8 cellular contexts compared by ENCODE assay signal in genomic region chr10:61899663-61899996, GRCh38. TPM values are rescaled to one million over a fixed set of nuclear protein-coding genes. Genes with fewer than 3 reads are reported as not detected.
DNase-seq lines count a peak whose midpoint lies in the region; ATAC-seq lines count a peak whose summit lies in the region.

No MANE protein-coding gene starts in this region.

- DNase-seq in NCI-H1092 treated with DMSO at 0.1 percent for 48 hours (lab: John Stamatoyannopoulos, UW), result peak; percentile 61
- DNase-seq in NCI-H1092 (lab: John Stamatoyannopoulos, UW), result no peak
- DNase-seq in stimulated activated CD4-positive, alpha-beta T cell treated with anti-CD3 and anti-CD28 coated beads, Interleukin-12 subunit alpha, Interleukin-12 subunit beta, amount 100 ng/mL, for 4 hours, result no peak
- DNase-seq in HPDE6-E6E7 (ENCODE audit: extremely low spot score), result no peak

- peak overlapping the region; percentile 100 for H3K27ac Mint-ChIP-seq in activated T-helper 17 cell treated with anti-CD3 and anti-CD28 coated beads, Interleukin-2, amount 50 U/mL, for 72 hours

- H3K36me3 ChIP-seq in iPS-18a (ENCODE audit: control insufficient read depth, low read depth, low read length) (no peaks in the 10 kb centered on the region), stomach smooth muscle (ENCODE audit: control insufficient read depth in 2 of 2, insufficient read depth in 2 of 2, low read length in 2 of 2) (no peaks in the 10 kb centered on the region)

- peak overlapping the region; percentile 90 for H3K4me3 Mint-ChIP-seq in activated T-helper 17 cell treated with anti-CD3 and anti-CD28 coated beads, Interleukin-2, amount 50 U/mL, for 72 hours

- H3K4me3 ChIP-seq in iPS-18a (ENCODE audit: low read length), result peak overlapping the region; percentile 96
- H3K4me3 ChIP-seq in stomach smooth muscle (ENCODE audit: low read length in 2 of 2), result peak overlapping the region; percentile 92 to 95

- H3K4me1 ChIP-seq in iPS-18a (ENCODE audit: control insufficient read depth, low read depth, low read length) (peaks cover 38% of the 10 kb centered on the region), stomach smooth muscle (ENCODE audit: control insufficient read depth, insufficient read depth, low read length) (peaks cover 20% of the 10 kb centered on the region)

- peaks cover 54% of the 10 kb centered on the region for H3K27me3 ChIP-seq in iPS-18a (ENCODE audit: control insufficient read depth, insufficient read depth, low read length)
- H3K27me3 ChIP-seq in stomach smooth muscle (ENCODE audit: control insufficient read depth in 1 of 2, insufficient read depth in 2 of 2, low read length in 2 of 2), result no peaks in the 10 kb centered on the region

- H3K9ac ChIP-seq in iPS-18a (ENCODE audit: low read length) (no peak overlapping the region), stomach smooth muscle (ENCODE audit: low read length in 2 of 2) (peak overlapping the region; percentile 17 to 60)

- H3K36me3 Mint-ChIP-seq in activated T-helper 17 cell treated with anti-CD3 and anti-CD28 coated beads, Interleukin-2, amount 50 U/mL, for 72 hours (ENCODE audit: low read depth), result peaks cover 27% of the 10 kb centered on the region

- ATAC-seq in activated T-helper 17 cell treated with anti-CD3 and anti-CD28 coated beads, Interleukin-2, amount 50 U/mL, for 72 hours (replicated peaks), result no peak
- no peak for ATAC-seq in HG02973 (IDR thresholded peaks at IDR 0.05; ENCODE audit: unreplicated experiment)

- H3K9me3 Mint-ChIP-seq in activated T-helper 17 cell treated with anti-CD3 and anti-CD28 coated beads, Interleukin-2, amount 50 U/mL, for 72 hours, result no peaks in the 10 kb centered on the region

- H3K4me1 Mint-ChIP-seq in activated T-helper 17 cell treated with anti-CD3 and anti-CD28 coated beads, Interleukin-2, amount 50 U/mL, for 72 hours, result peaks cover 34% of the 10 kb centered on the region

- H3K27ac ChIP-seq in iPS-18a (ENCODE audit: low read length) (no peak overlapping the region), stomach smooth muscle (ENCODE audit: low read length) (no peak overlapping the region)

- no peaks in the 10 kb centered on the region for H3K9me3 ChIP-seq in iPS-18a (ENCODE audit: control insufficient read depth, low read depth, low read length)
- no peaks in the 10 kb centered on the region for H3K9me3 ChIP-seq in stomach smooth muscle (ENCODE audit: control insufficient read depth in 2 of 2, low read length in 2 of 2)

- H3K27me3 Mint-ChIP-seq in activated T-helper 17 cell treated with anti-CD3 and anti-CD28 coated beads, Interleukin-2, amount 50 U/mL, for 72 hours, result no peaks in the 10 kb centered on the region

RNA-seq across cellular contexts. Expression of gene ARID5B, which starts 1.9 kb away (rescaled TPM):
- total RNA-seq in activated T-helper 17 cell treated with anti-CD3 and anti-CD28 coated beads, Interleukin-2, amount 50 U/mL, for 72 hours, result 10 to 100 TPM; 65.5 to 93.8 TPM
